In the genomic region with DNA sequence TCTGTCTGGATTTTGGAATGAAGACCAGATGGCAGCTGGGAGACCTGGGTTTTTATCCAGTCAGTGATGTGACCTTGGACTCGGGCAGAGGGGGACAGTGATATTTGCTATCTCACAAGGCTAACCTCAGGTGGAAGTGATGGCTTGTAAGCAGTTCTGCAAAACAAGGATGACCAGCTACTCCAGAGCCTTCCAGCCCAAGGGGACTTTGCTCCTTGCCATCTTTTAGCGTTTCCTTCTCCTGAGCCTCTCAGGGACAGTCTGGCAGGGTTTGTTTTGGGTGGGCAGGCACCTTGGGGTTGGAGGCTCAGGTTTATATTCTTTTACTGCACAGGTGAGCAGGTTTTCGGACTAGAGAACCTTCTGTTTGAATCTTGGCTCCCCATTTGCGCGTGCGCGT, we compare ENCODE assay signal across 26 cellular contexts.
"Had no signal": no experiment of that assay in that cellular context is flagged by ENCODE, and none has a peak within 500 bp of the region (broad histone marks: within the 10 kb centered on the region; RNA-seq: fewer than 3 reads in every experiment).

No MANE protein-coding gene starts in this region.

- H3K9me3 ChIP-seq: gastrocnemius medialis, neutrophil, pancreas, prostate gland, stomach, thyroid gland, upper lobe of left lung had no signal

- H3K9me3 Mint-ChIP-seq: dendritic cell treated with granulocyte-macrophage colony-stimulating factor and Interleukin-4, amounts not matched to agents 40 ng/mL and 50 ng/mL, for 4 days; endodermal cell; memory B cell; naive B cell; natural killer cell treated with Interleukin-12 subunit alpha and Interleukin-12 subunit beta and Interleukin-15 and Interleukin-18, amount 100 ng/mL, for 72 hours; neural crest cell; stimulated activated effector memory CD8-positive, alpha-beta T cell treated with anti-CD3 and anti-CD28 coated beads, Interleukin-12 subunit alpha, Interleukin-12 subunit beta, amount 100 ng/mL, for 72 hours had no signal

- H3K27ac Mint-ChIP-seq: dendritic cell treated with granulocyte-macrophage colony-stimulating factor and Interleukin-4, amounts not matched to agents 40 ng/mL and 50 ng/mL, for 4 days; endodermal cell; memory B cell; natural killer cell treated with Interleukin-12 subunit alpha and Interleukin-12 subunit beta and Interleukin-15 and Interleukin-18, amount 100 ng/mL, for 72 hours; stimulated activated effector memory CD8-positive, alpha-beta T cell treated with anti-CD3 and anti-CD28 coated beads, Interleukin-12 subunit alpha, Interleukin-12 subunit beta, amount 100 ng/mL, for 72 hours had no signal

- H3K36me3 ChIP-seq: gastrocnemius medialis, neutrophil, pancreas, prostate gland, stomach, thyroid gland, upper lobe of left lung had no signal

- H3K4me3 Mint-ChIP-seq: dendritic cell treated with granulocyte-macrophage colony-stimulating factor and Interleukin-4, amounts not matched to agents 40 ng/mL and 50 ng/mL, for 4 days; endodermal cell; memory B cell; naive B cell; natural killer cell treated with Interleukin-12 subunit alpha and Interleukin-12 subunit beta and Interleukin-15 and Interleukin-18, amount 100 ng/mL, for 72 hours; neural crest cell; stimulated activated effector memory CD8-positive, alpha-beta T cell treated with anti-CD3 and anti-CD28 coated beads, Interleukin-12 subunit alpha, Interleukin-12 subunit beta, amount 100 ng/mL, for 72 hours had no signal

- H3K4me2 ChIP-seq: smooth muscle cell had no signal

- H3K27me3 ChIP-seq: gastrocnemius medialis, neutrophil, pancreas, stomach, thyroid gland, upper lobe of left lung had no signal

- ATAC-seq: esophagus mucosa; gastrocnemius medialis; left lobe of liver; natural killer cell treated with Interleukin-12 subunit alpha and Interleukin-12 subunit beta and Interleukin-15 and Interleukin-18, amount 100 ng/mL, for 72 hours; pancreas; right cardiac atrium; stimulated activated effector memory CD8-positive, alpha-beta T cell treated with anti-CD3 and anti-CD28 coated beads, Interleukin-12 subunit alpha, Interleukin-12 subunit beta, amount 100 ng/mL, for 72 hours had no signal

- DNase-seq: effector CD8-positive, alpha-beta T cell; endodermal cell; foreskin fibroblast; gastrocnemius medialis; head of caudate nucleus; naive B cell; pancreas; right cardiac atrium; stimulated activated CD4-positive, alpha-beta T cell treated with anti-CD3 and anti-CD28 coated beads, Interleukin-2, amount 100 ng/mL, for 24 hours; stimulated activated CD4-positive, alpha-beta T cell treated with anti-CD3 and anti-CD28 coated beads, Interleukin-4, amount 100 ng/mL, for 24 hours; stimulated activated naive CD4-positive, alpha-beta T cell treated with Interleukin-2 at 50 U/mL for 16 hours; stomach; thyroid gland; upper lobe of left lung had no signal

- H3K27ac ChIP-seq: epithelial cell of prostate, gastrocnemius medialis, neutrophil, pancreas, prostate gland, stomach, thyroid gland, upper lobe of left lung had no signal

- H3K4me1 ChIP-seq: gastrocnemius medialis, pancreas, prostate gland, thyroid gland, upper lobe of left lung had no signal

- H3K4me1 Mint-ChIP-seq: memory B cell; naive B cell; stimulated activated effector memory CD8-positive, alpha-beta T cell treated with anti-CD3 and anti-CD28 coated beads, Interleukin-12 subunit alpha, Interleukin-12 subunit beta, amount 100 ng/mL, for 72 hours had no signal

- H3K36me3 Mint-ChIP-seq: memory B cell; naive B cell; natural killer cell treated with Interleukin-12 subunit alpha and Interleukin-12 subunit beta and Interleukin-15 and Interleukin-18, amount 100 ng/mL, for 72 hours; stimulated activated effector memory CD8-positive, alpha-beta T cell treated with anti-CD3 and anti-CD28 coated beads, Interleukin-12 subunit alpha, Interleukin-12 subunit beta, amount 100 ng/mL, for 72 hours had no signal

- H3K4me3 ChIP-seq: gastrocnemius medialis, lung, pancreas, prostate gland, smooth muscle cell, stomach, thyroid gland, upper lobe of left lung had no signal
